Comparison of ENCODE assay signal across 14 cellular contexts in genomic region chr18:75167759-75168211, GRCh38. TPM values are rescaled to one million over a fixed set of nuclear protein-coding genes. Genes with fewer than 3 reads are reported as not detected.
DNase-seq lines count a peak whose midpoint lies in the region; ATAC-seq and TF ChIP-seq lines count a peak whose summit lies in the region.
"Had no signal": no experiment of that assay in that cellular context is flagged by ENCODE, and none has a peak within 500 bp of the region (broad histone marks: within the 10 kb centered on the region; RNA-seq: fewer than 3 reads in every experiment).

No MANE protein-coding gene starts in this region.

- intact Hi-C loops in left ventricle myocardium inferior (cut with micrococcal nuclease): no loop called here

- peaks cover 31% of the 10 kb centered on the region for H3K4me1 ChIP-seq in left ventricle myocardium inferior
- H3K4me1 ChIP-seq in stomach smooth muscle (ENCODE audit: control insufficient read depth, insufficient read depth, low read length): peaks cover 9% of the 10 kb centered on the region

- DNase-seq in DMS 273 (lab: John Stamatoyannopoulos, UW; ENCODE audit: unreplicated experiment): peak; percentile 67
- no peak for DNase-seq in DMS 273 treated with DMSO at 0.1 percent for 48 hours (lab: John Stamatoyannopoulos, UW)
- no peak for DNase-seq in SK-N-MC (ENCODE audit: low read depth, low spot score)
- DNase-seq in left ventricle myocardium inferior: peak; percentile 35
- no peak for DNase-seq in iPS-NIHi7 (ENCODE audit: extremely low spot score)
- DNase-seq: activated naive CD4-positive, alpha-beta T cell treated with anti-CD3 and anti-CD28 coated beads, Interleukin-2, amount 50 U/mL, for 16 hours; Calu3; naive B cell; NCI-H510A treated with DMSO at 0.1 percent for 48 hours had no signal

- H3K9ac ChIP-seq in SK-N-MC (ENCODE audit: insufficient read length) (no peak overlapping the region), stomach smooth muscle (ENCODE audit: low read length in 2 of 2) (peak overlapping the region in 1 of 2 donors; percentile 80)

- H3K27ac ChIP-seq in SK-N-MC: no peak overlapping the region
- H3K27ac ChIP-seq in left ventricle myocardium inferior (replicated peaks): peak overlapping the region; percentile 89
- peak overlapping the region; percentile 86 for H3K27ac ChIP-seq in stomach smooth muscle (ENCODE audit: low read length)
- H3K27ac ChIP-seq: 22Rv1, thoracic aorta had no signal

- H3K27me3 ChIP-seq in left ventricle myocardium inferior (ENCODE audit: low read depth) (no peaks in the 10 kb centered on the region), stomach smooth muscle (ENCODE audit: control insufficient read depth in 1 of 2, insufficient read depth in 2 of 2, low read length in 2 of 2) (no peaks in the 10 kb centered on the region)

- TF ChIP-seq CTCF in left ventricle myocardium inferior (IDR thresholded peaks at IDR 0.05; ENCODE audit: borderline replicate concordance): no peak

- ATAC-seq in HG03108 (IDR thresholded peaks at IDR 0.05; ENCODE audit: unreplicated experiment) (no peak), GM21447 (IDR thresholded peaks at IDR 0.05; ENCODE audit: unreplicated experiment) (no peak)

- H3K36me3 ChIP-seq in SK-N-MC (ENCODE audit: insufficient read depth, low read length): no peaks in the 10 kb centered on the region
- H3K36me3 ChIP-seq in left ventricle myocardium inferior: no peaks in the 10 kb centered on the region
- H3K36me3 ChIP-seq in stomach smooth muscle (ENCODE audit: control insufficient read depth in 2 of 2, insufficient read depth in 2 of 2, low read length in 2 of 2): no peaks in the 10 kb centered on the region
- H3K36me3 ChIP-seq: thoracic aorta had no signal

- H3K4me3 ChIP-seq in SK-N-MC (peak overlapping the region; percentile 62), left ventricle myocardium inferior (peak overlapping the region; percentile 52), stomach smooth muscle (ENCODE audit: low read length in 2 of 2) (peak overlapping the region in 1 of 2 donors; percentile 77)
- H3K4me3 ChIP-seq: thoracic aorta had no signal

- H3K9me3 ChIP-seq in SK-N-MC (ENCODE audit: low read depth, low read length) (no peaks in the 10 kb centered on the region), left ventricle myocardium inferior (replicated peaks) (peaks cover 6% of the 10 kb centered on the region), stomach smooth muscle (ENCODE audit: control insufficient read depth in 2 of 2, low read length in 2 of 2) (peaks cover 0 to 2% of the 10 kb centered on the region in 2 donors)
- H3K9me3 ChIP-seq: thoracic aorta had no signal

RNA-seq across cellular contexts. Expression of gene PTGR3, which starts 41.2 kb away (rescaled TPM):
- total RNA-seq in left ventricle myocardium inferior: 77.3 TPM

RNA-seq across cellular contexts. Expression of gene TSHZ1, which starts 42.8 kb away (rescaled TPM):
- total RNA-seq in left ventricle myocardium inferior: 24.6 TPM

Comparison
In these comparisons a context has a peak if more than half of its experiments do, and no peak if none do; other contexts are left out.
1. DNase-seq: peak in DMS 273 (single experiment) and left ventricle myocardium inferior (single experiment); none in DMS 273 treated with DMSO at 0.1 percent for 48 hours (single experiment), SK-N-MC (single experiment) and iPS-NIHi7 (single experiment).